In the genomic region with DNA sequence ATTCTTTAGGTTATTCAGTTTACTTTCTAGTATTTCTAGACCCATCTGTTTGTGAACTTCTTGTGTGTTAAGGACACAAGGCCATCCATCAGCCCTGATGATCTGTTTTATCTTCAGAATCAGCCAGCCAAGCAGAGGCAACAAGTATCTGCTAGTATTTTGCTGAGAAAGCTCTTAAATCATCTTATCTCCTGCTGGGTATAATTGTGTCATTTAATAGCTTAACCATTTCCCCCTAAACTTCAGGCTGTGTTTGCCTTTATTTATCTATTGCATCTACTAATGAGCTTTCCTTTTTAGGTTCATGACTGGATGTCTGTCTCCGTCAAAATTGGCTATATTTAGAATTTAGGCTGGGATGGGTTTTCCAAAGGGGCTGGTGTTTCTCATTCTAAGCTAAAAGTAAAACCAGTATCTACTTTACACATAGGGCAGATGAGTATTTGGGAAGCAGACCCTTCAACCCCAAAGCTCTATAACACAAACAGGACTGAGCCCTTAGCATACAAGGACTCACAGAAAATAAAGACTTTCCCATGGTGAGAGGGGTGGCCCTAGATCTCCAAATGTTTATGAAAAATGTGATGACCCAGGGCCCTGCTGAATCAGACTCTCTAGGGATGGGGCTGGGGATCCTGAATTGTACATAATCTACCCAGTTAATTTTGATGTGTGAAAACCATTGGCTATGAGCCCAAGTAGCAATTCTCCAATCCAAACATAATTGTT, we compare ENCODE assay signal across 1 cellular context.
TF ChIP-seq lines count a peak whose summit lies in the region.

No MANE protein-coding gene starts in this region.

TF ChIP-seq in HEK293, 187 proteins besides CTCF, POLR2A, EP300 and RAD21 (continued from another document and continues in another):
- TF ChIP-seq, protein P1, sequence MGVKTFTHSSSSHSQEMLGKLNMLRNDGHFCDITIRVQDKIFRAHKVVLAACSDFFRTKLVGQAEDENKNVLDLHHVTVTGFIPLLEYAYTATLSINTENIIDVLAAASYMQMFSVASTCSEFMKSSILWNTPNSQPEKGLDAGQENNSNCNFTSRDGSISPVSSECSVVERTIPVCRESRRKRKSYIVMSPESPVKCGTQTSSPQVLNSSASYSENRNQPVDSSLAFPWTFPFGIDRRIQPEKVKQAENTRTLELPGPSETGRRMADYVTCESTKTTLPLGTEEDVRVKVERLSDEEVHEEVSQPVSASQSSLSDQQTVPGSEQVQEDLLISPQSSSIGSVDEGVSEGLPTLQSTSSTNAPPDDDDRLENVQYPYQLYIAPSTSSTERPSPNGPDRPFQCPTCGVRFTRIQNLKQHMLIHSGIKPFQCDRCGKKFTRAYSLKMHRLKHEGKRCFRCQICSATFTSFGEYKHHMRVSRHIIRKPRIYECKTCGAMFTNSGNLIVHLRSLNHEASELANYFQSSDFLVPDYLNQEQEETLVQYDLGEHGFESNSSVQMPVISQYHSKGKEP (tag by site-specific recombination; IDR thresholded peaks at IDR 0.05): 0 out of 2 replicates have a peak, but pooled peaks have one; percentile 29
- TF ChIP-seq ZNF76 (tag by site-specific recombination; IDR thresholded peaks at IDR 0.05; ENCODE audit: borderline replicate concordance, low read depth) (no peak), ZNF221 (tag by site-specific recombination; IDR thresholded peaks at IDR 0.05; ENCODE audit: borderline replicate concordance) (no peak), ZNF10 (tag by site-specific recombination; IDR thresholded peaks at IDR 0.05) (no peak), YY1 (tag by site-specific recombination; IDR thresholded peaks at IDR 0.05) (no peak), ZNF473 (tag by site-specific recombination; IDR thresholded peaks at IDR 0.05) (no peak), KLF10 (tag by site-specific recombination; IDR thresholded peaks at IDR 0.05) (no peak; the same call in 1 of the 2 replicates), OVOL3 (tag by site-specific recombination; IDR thresholded peaks at IDR 0.05) (no peak; the same call in 1 of the 2 replicates), ZNF391 (tag by site-specific recombination; IDR thresholded peaks at IDR 0.05; ENCODE audit: borderline replicate concordance, low read depth) (no peak), ZNF211 (tag by site-specific recombination; IDR thresholded peaks at IDR 0.05; ENCODE audit: low read depth) (no peak), ZNF114 (tag by site-specific recombination; IDR thresholded peaks at IDR 0.05) (no peak), HOXD13 (CRISPR knock-in tag; IDR thresholded peaks at IDR 0.05; ENCODE audit: borderline replicate concordance) (no peak), ZFP69B (tag by site-specific recombination; IDR thresholded peaks at IDR 0.05) (no peak), YY2 (tag by site-specific recombination; IDR thresholded peaks at IDR 0.05) (no peak), ZNF155 (tag by site-specific recombination; IDR thresholded peaks at IDR 0.05) (no peak), KLF7 (tag by site-specific recombination; IDR thresholded peaks at IDR 0.05; ENCODE audit: borderline replicate concordance) (no peak), ZNF138 (tag by site-specific recombination; IDR thresholded peaks at IDR 0.05; ENCODE audit: borderline replicate concordance) (no peak), EGR2 (tag by site-specific recombination; IDR thresholded peaks at IDR 0.05; ENCODE audit: low read depth) (no peak), GLI2 (tag by site-specific recombination; IDR thresholded peaks at IDR 0.05; ENCODE audit: borderline replicate concordance, low read depth) (no peak), KLF16 (tag by site-specific recombination; IDR thresholded peaks at IDR 0.05) (no peak), KLF8 (tag by site-specific recombination; IDR thresholded peaks at IDR 0.05) (peak; percentile 61; the same call in 1 of the 2 replicates), ZNF133 (tag by site-specific recombination; IDR thresholded peaks at IDR 0.05) (no peak), ZNF837 (tag by site-specific recombination; IDR thresholded peaks at IDR 0.05) (no peak), ZNF174 (tag by site-specific recombination; IDR thresholded peaks at IDR 0.05) (no peak), ZNF548 (tag by site-specific recombination; IDR thresholded peaks at IDR 0.05) (no peak), ZNF341 (tag by site-specific recombination; IDR thresholded peaks at IDR 0.05; ENCODE audit: low read depth) (no peak), ZNF830 (tag by site-specific recombination; IDR thresholded peaks at IDR 0.05; ENCODE audit: low read depth) (no peak), ZNF302 (tag by site-specific recombination; IDR thresholded peaks at IDR 0.05; ENCODE audit: low read depth) (no peak), ZNF530 (tag by site-specific recombination; IDR thresholded peaks at IDR 0.05; ENCODE audit: low read depth) (no peak), TRIM28 (IDR thresholded peaks at IDR 0.05; ENCODE audit: borderline replicate concordance, low read length) (no peak; the same call in 1 of the 2 replicates), ZNF350 (tag by site-specific recombination; IDR thresholded peaks at IDR 0.05) (no peak), ZNF248 (tag by site-specific recombination; IDR thresholded peaks at IDR 0.05) (no peak)
- TF ChIP-seq, protein P2, sequence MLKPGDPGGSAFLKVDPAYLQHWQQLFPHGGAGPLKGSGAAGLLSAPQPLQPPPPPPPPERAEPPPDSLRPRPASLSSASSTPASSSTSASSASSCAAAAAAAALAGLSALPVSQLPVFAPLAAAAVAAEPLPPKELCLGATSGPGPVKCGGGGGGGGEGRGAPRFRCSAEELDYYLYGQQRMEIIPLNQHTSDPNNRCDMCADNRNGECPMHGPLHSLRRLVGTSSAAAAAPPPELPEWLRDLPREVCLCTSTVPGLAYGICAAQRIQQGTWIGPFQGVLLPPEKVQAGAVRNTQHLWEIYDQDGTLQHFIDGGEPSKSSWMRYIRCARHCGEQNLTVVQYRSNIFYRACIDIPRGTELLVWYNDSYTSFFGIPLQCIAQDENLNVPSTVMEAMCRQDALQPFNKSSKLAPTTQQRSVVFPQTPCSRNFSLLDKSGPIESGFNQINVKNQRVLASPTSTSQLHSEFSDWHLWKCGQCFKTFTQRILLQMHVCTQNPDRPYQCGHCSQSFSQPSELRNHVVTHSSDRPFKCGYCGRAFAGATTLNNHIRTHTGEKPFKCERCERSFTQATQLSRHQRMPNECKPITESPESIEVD (tag by site-specific recombination; IDR thresholded peaks at IDR 0.05): peak; percentile 80
- TF ChIP-seq, protein P3, sequence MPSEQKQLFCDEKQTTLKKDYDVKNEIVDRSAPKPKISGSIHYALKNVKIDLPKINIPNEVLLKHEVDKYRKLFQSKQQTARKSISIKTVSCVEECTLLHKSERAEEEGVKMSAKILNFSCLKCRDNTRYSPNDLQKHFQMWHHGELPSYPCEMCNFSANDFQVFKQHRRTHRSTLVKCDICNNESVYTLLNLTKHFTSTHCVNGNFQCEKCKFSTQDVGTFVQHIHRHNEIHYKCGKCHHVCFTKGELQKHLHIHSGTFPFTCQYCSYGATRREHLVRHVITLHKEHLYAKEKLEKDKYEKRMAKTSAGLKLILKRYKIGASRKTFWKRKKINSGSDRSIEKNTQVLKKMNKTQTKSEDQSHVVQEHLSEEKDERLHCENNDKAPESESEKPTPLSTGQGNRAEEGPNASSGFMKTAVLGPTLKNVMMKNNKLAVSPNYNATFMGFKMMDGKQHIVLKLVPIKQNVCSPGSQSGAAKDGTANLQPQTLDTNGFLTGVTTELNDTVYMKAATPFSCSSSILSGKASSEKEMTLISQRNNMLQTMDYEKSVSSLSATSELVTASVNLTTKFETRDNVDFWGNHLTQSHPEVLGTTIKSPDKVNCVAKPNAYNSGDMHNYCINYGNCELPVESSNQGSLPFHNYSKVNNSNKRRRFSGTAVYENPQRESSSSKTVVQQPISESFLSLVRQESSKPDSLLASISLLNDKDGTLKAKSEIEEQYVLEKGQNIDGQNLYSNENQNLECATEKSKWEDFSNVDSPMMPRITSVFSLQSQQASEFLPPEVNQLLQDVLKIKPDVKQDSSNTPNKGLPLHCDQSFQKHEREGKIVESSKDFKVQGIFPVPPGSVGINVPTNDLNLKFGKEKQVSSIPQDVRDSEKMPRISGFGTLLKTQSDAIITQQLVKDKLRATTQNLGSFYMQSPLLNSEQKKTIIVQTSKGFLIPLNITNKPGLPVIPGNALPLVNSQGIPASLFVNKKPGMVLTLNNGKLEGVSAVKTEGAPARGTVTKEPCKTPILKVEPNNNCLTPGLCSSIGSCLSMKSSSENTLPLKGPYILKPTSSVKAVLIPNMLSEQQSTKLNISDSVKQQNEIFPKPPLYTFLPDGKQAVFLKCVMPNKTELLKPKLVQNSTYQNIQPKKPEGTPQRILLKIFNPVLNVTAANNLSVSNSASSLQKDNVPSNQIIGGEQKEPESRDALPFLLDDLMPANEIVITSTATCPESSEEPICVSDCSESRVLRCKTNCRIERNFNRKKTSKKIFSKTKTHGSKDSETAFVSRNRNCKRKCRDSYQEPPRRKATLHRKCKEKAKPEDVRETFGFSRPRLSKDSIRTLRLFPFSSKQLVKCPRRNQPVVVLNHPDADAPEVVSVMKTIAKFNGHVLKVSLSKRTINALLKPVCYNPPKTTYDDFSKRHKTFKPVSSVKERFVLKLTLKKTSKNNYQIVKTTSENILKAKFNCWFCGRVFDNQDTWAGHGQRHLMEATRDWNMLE (tag by site-specific recombination; conservative IDR thresholded peaks at IDR 0.05; ENCODE audit: low read depth): no peak
- TF ChIP-seq, protein P4, sequence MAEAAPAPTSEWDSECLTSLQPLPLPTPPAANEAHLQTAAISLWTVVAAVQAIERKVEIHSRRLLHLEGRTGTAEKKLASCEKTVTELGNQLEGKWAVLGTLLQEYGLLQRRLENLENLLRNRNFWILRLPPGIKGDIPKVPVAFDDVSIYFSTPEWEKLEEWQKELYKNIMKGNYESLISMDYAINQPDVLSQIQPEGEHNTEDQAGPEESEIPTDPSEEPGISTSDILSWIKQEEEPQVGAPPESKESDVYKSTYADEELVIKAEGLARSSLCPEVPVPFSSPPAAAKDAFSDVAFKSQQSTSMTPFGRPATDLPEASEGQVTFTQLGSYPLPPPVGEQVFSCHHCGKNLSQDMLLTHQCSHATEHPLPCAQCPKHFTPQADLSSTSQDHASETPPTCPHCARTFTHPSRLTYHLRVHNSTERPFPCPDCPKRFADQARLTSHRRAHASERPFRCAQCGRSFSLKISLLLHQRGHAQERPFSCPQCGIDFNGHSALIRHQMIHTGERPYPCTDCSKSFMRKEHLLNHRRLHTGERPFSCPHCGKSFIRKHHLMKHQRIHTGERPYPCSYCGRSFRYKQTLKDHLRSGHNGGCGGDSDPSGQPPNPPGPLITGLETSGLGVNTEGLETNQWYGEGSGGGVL (tag by site-specific recombination; IDR thresholded peaks at IDR 0.05): peak; percentile 81
- TF ChIP-seq, protein P5, sequence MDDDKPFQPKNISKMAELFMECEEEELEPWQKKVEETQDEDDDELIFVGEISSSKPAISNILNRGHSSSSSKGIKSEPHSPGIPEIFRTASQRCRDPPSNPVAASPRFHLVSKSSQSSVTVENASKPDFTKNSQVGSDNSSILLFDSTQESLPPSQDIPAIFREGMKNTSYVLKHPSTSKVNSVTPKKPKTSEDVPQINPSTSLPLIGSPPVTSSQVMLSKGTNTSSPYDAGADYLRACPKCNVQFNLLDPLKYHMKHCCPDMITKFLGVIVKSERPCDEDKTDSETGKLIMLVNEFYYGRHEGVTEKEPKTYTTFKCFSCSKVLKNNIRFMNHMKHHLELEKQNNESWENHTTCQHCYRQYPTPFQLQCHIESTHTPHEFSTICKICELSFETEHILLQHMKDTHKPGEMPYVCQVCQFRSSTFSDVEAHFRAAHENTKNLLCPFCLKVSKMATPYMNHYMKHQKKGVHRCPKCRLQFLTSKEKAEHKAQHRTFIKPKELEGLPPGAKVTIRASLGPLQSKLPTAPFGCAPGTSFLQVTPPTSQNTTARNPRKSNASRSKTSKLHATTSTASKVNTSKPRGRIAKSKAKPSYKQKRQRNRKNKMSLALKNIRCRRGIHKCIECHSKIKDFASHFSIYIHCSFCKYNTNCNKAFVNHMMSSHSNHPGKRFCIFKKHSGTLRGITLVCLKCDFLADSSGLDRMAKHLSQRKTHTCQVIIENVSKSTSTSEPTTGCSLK (tag by site-specific recombination; IDR thresholded peaks at IDR 0.05): no peak
- TF ChIP-seq, protein P6, sequence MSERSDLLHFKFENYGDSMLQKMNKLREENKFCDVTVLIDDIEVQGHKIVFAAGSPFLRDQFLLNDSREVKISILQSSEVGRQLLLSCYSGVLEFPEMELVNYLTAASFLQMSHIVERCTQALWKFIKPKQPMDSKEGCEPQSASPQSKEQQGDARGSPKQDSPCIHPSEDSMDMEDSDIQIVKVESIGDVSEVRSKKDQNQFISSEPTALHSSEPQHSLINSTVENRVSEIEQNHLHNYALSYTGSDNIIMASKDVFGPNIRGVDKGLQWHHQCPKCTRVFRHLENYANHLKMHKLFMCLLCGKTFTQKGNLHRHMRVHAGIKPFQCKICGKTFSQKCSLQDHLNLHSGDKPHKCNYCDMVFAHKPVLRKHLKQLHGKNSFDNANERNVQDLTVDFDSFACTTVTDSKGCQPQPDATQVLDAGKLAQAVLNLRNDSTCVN (tag by site-specific recombination; optimal IDR thresholded peaks at IDR 0.05): no peak
- TF ChIP-seq, protein P7, sequence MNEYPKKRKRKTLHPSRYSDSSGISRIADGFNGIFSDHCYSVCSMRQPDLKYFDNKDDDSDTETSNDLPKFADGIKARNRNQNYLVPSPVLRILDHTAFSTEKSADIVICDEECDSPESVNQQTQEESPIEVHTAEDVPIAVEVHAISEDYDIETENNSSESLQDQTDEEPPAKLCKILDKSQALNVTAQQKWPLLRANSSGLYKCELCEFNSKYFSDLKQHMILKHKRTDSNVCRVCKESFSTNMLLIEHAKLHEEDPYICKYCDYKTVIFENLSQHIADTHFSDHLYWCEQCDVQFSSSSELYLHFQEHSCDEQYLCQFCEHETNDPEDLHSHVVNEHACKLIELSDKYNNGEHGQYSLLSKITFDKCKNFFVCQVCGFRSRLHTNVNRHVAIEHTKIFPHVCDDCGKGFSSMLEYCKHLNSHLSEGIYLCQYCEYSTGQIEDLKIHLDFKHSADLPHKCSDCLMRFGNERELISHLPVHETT (tag by site-specific recombination; IDR thresholded peaks at IDR 0.05): no peak
- TF ChIP-seq, protein P8, sequence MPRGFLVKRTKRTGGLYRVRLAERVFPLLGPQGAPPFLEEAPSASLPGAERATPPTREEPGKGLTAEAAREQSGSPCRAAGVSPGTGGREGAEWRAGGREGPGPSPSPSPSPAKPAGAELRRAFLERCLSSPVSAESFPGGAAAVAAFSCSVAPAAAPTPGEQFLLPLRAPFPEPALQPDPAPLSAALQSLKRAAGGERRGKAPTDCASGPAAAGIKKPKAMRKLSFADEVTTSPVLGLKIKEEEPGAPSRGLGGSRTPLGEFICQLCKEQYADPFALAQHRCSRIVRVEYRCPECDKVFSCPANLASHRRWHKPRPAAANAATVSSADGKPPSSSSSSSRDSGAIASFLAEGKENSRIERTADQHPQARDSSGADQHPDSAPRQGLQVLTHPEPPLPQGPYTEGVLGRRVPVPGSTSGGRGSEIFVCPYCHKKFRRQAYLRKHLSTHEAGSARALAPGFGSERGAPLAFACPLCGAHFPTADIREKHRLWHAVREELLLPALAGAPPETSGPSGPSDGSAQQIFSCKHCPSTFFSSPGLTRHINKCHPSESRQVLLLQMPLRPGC (tag by site-specific recombination; IDR thresholded peaks at IDR 0.05): peak; percentile 40; the same call in 1 of the 2 replicates
- TF ChIP-seq, protein P9, sequence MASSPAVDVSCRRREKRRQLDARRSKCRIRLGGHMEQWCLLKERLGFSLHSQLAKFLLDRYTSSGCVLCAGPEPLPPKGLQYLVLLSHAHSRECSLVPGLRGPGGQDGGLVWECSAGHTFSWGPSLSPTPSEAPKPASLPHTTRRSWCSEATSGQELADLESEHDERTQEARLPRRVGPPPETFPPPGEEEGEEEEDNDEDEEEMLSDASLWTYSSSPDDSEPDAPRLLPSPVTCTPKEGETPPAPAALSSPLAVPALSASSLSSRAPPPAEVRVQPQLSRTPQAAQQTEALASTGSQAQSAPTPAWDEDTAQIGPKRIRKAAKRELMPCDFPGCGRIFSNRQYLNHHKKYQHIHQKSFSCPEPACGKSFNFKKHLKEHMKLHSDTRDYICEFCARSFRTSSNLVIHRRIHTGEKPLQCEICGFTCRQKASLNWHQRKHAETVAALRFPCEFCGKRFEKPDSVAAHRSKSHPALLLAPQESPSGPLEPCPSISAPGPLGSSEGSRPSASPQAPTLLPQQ (tag by site-specific recombination; IDR thresholded peaks at IDR 0.05): no peak
